8 cellular contexts compared by ENCODE assay signal in the genomic region with DNA sequence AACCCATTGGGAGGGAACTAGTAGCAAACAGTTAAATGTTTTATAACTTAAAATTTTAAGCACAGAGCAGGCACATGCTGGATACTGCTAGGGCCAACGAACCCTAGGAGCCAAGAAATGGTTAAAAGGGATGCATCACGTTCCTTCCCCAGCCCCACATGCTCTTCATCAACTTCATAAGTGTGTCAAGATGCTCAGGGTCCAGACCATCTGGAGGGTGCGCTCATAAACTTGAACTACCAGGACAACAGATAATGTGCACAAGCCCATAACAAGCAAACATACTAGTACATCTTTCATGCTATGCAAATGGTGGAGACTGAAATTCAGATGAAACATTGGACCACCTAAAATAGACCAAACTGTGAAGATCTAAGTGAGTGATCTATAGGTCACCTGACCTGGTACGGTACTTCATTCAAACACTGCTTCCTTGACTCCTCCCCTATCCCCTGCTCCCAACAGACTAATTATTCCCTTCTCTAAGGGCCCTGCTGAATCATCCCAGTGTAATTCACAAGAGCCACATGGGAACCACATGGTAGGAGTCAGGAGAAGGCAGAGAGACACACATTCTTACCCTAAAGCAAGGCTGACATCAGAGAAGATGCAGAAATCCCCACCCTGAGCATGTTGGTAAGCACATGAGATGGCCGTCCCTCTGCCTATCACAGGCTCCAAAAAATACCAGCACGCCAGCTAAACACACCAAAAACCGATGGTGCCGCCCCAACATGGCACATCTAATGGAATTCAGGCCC.
DNase-seq lines count a peak whose midpoint lies in the region; ATAC-seq and TF ChIP-seq lines count a peak whose summit lies in the region.

No MANE protein-coding gene starts in this region.

- peaks cover 48% of the 10 kb centered on the region for H3K9me1 ChIP-seq in IMR-90 (ENCODE audit: insufficient read depth, low read length)

- peak overlapping the region; percentile 4; the same call in 1 of the 2 replicates for H4K5ac ChIP-seq in IMR-90 (ENCODE audit: low read depth, low read length)

- H3K4me2 ChIP-seq in IMR-90 (ENCODE audit: low read depth, low read length) (peak overlapping the region; percentile 49; the same call in 1 of the 2 replicates), mesenchymal stem cell (ENCODE audit: low read length, poor library complexity, severe bottlenecking) (no peak overlapping the region)

- peaks cover 88% of the 10 kb centered on the region for H4K20me1 ChIP-seq in IMR-90 (ENCODE audit: insufficient read depth, low read length)

- peak overlapping the region; percentile 18 for H2AK9ac ChIP-seq in IMR-90 (replicated peaks; ENCODE audit: low read depth, low read length, poor library complexity)

- peak overlapping the region; percentile 46; the same call in 1 of the 2 replicates for H3K23ac ChIP-seq in IMR-90 (ENCODE audit: low read depth, low read length)
- peak overlapping the region in 1 of 2 experiments; percentile 42 for H3K23ac ChIP-seq in mesenchymal stem cell (ENCODE audit: low read length in 2 of 2)

- H3K4me1 ChIP-seq in IMR-90 (ENCODE audit: control insufficient read depth, insufficient read depth, low read length) = peaks cover 50% of the 10 kb centered on the region
- peaks cover 42% of the 10 kb centered on the region for H3K4me1 ChIP-seq in mesenchymal stem cell (ENCODE audit: control insufficient read depth, insufficient read depth, low read depth, low read length)

- peak; percentile 47 for TF ChIP-seq POLR2A in IMR-90 (IDR thresholded peaks at IDR 0.05; ENCODE audit: low read depth, low read length)

- no CpG with 5 or more reads among the region's 8 CpGs for WGBS in IMR-90 (ENCODE audit: extremely low coverage in 2 of 2, insufficient read length in 1 of 2), 2 experiments
- 51% methylated on average over 8 of the region's 8 CpGs for WGBS in mesenchymal stem cell

- H2BK15ac ChIP-seq in IMR-90 (ENCODE audit: low read depth, low read length) (peak overlapping the region; percentile 2; the same call in 2 of the 3 replicates), mesenchymal stem cell (ENCODE audit: low read depth, poor library complexity, severe bottlenecking) (no peak overlapping the region)

- no peak overlapping the region; the same call in 1 of the 2 replicates for H3K4me3 ChIP-seq in AG10803 (ENCODE audit: low read length)
- H3K4me3 ChIP-seq in IMR-90 (ENCODE audit: insufficient read depth, low read depth, low read length) = no peak overlapping the region
- H3K4me3 ChIP-seq in mesenchymal stem cell (ENCODE audit: insufficient read depth in 1 of 2, low read depth in 1 of 2, low read length in 2 of 2) = peak overlapping the region in 1 of 2 experiments; percentile 6

- peak overlapping the region; percentile 83 for H3K4ac ChIP-seq in IMR-90 (ENCODE audit: low read depth, low read length)
- peak overlapping the region in 1 of 2 experiments; percentile 62 for H3K4ac ChIP-seq in mesenchymal stem cell (ENCODE audit: low read depth in 1 of 2, low read length in 2 of 2)

- H2AFZ ChIP-seq in IMR-90 (replicated peaks; ENCODE audit: low read length, poor library complexity) (no peak overlapping the region), mesenchymal stem cell (ENCODE audit: low read depth, low read length) (no peak overlapping the region)

- H4K91ac ChIP-seq in IMR-90 (ENCODE audit: insufficient read depth, low read depth, low read length) = peak overlapping the region; percentile 64; the same call in 1 of the 2 replicates
- H4K91ac ChIP-seq in mesenchymal stem cell (ENCODE audit: low read length) = no peak overlapping the region

- in situ Hi-C loops in IMR-90 (cut with MboI; ENCODE audit: low sequenced_read_pairs) = loop anchor here (25.0 kb wide), 1 partner anchor 466 kb away; no protein-coding TSS in a partner anchor

- no peaks in the 10 kb centered on the region for H3K27me3 ChIP-seq in IMR-90 (ENCODE audit: control insufficient read depth, insufficient read depth, low read length)
- H3K27me3 ChIP-seq in mesenchymal stem cell (ENCODE audit: control insufficient read depth in 1 of 2, insufficient read depth in 1 of 2, low read length in 2 of 2) = no peaks in the 10 kb centered on the region

- no peak overlapping the region for H3K9ac ChIP-seq in IMR-90 (ENCODE audit: low read depth, low read length)
- no peak overlapping the region for H3K9ac ChIP-seq in mesenchymal stem cell (ENCODE audit: low read length)

- CTCF ChIA-PET in IMR-90 (lab: Yijun Ruan, JAX) = interaction anchor here (0.8 to 1.6 kb wide), 2 partner anchors 15 to 128 kb away, joined by 3 read pairs; no protein-coding TSS in a partner anchor

- H3K9me3 ChIP-seq in IMR-90 (ENCODE audit: control insufficient read depth, insufficient read depth, low read length) (no peaks in the 10 kb centered on the region), mesenchymal stem cell (ENCODE audit: control insufficient read depth, low read length) (no peaks in the 10 kb centered on the region)

- intact Hi-C loops in IMR-90 (cut with micrococcal nuclease) = no loop called here

- POLR2A ChIA-PET in IMR-90 (lab: Charles Lee; ENCODE audit: unreplicated experiment) = interaction anchor here (0.6 kb wide), 1 partner anchor 14 kb away, joined by 5 read pairs; no protein-coding TSS in a partner anchor

- DNase-seq in AG10803 (ENCODE audit: low read depth) = peak; percentile 95
- peak; percentile 96 for DNase-seq in IMR-90
- DNase-seq in amniotic stem cell (lab: John Stamatoyannopoulos, UW) = peak; percentile 69
- peak; percentile 96 for DNase-seq in mesenchymal stem cell
- DNase-seq in NCI-H146 (lab: John Stamatoyannopoulos, UW) = no peak
- DNase-seq in medulla oblongata (ENCODE audit: extremely low spot score) = no peak
- no peak for DNase-seq in activated gamma-delta T cell (lab: John Stamatoyannopoulos, UW)

- H3K18ac ChIP-seq in IMR-90 (ENCODE audit: low read depth, low read length) = peak overlapping the region; percentile 49; the same call in 1 of the 2 replicates
- H3K18ac ChIP-seq in mesenchymal stem cell (ENCODE audit: low read depth in 1 of 2, low read length in 2 of 2) = peak overlapping the region; percentile 28 to 90

- no peak overlapping the region for H3K56ac ChIP-seq in IMR-90 (ENCODE audit: extremely low read depth, insufficient read depth, low read length)

- peak overlapping the region; percentile 62 for H3K14ac ChIP-seq in IMR-90 (replicated peaks; ENCODE audit: low read depth, low read length)
- peak overlapping the region in 1 of 2 experiments; percentile 31 for H3K14ac ChIP-seq in mesenchymal stem cell (ENCODE audit: low read length in 2 of 2)

- H4K8ac ChIP-seq in IMR-90 (ENCODE audit: low read depth in 2 of 2, low read length in 2 of 2) (peak overlapping the region in 1 of 2 experiments; percentile 38; a peak in 2 of 4 replicates), mesenchymal stem cell (ENCODE audit: low read length) (no peak overlapping the region)

- peak overlapping the region; percentile 64 for H2BK120ac ChIP-seq in IMR-90 (ENCODE audit: low read depth, low read length)
- no peak overlapping the region for H2BK120ac ChIP-seq in mesenchymal stem cell (ENCODE audit: low read depth, low read length)

- no TSS peak for BruUV-seq in IMR-90 (replicated peaks; lab: Mats Ljungman, UMichigan)

- H3K27ac ChIP-seq in IMR-90 (ENCODE audit: insufficient read depth, low read length) (peak overlapping the region; percentile 62), mesenchymal stem cell (ENCODE audit: low read length, poor library complexity, severe bottlenecking) (peak overlapping the region; percentile 49)

- TF ChIP-seq CTCF in AG10803 (conservative IDR thresholded peaks at IDR 0.05; ENCODE audit: low read length) (no peak), IMR-90 (conservative IDR thresholded peaks at IDR 0.05; ENCODE audit: low read depth, low read length) (no peak)

- H2BK12ac ChIP-seq in mesenchymal stem cell (ENCODE audit: low read length in 2 of 2) = peak overlapping the region; percentile 80 to 81

- H2BK5ac ChIP-seq in IMR-90 (ENCODE audit: low read depth, low read length, poor library complexity, severe bottlenecking) (peak overlapping the region; percentile 85), mesenchymal stem cell (ENCODE audit: low read depth, low read length, poor library complexity, severe bottlenecking) (no peak overlapping the region)

- 0 out of 2 replicates have a peak, but pooled peaks have one; percentile 11 for TF ChIP-seq RAD21 in IMR-90 (IDR thresholded peaks at IDR 0.05; ENCODE audit: low read length)

- H2AK5ac ChIP-seq in IMR-90 (ENCODE audit: low read depth, low read length) (peak overlapping the region; percentile 69), mesenchymal stem cell (ENCODE audit: low read length, severe bottlenecking) (no peak overlapping the region)

- peak overlapping the region; percentile 71 for H2BK20ac ChIP-seq in IMR-90 (ENCODE audit: low read depth, low read length)

- dilution Hi-C loops in IMR-90 (cut with HindIII; ENCODE audit: low sequenced_read_pairs, unreplicated experiment) = no loop called here

- H3K36me3 ChIP-seq in IMR-90 (ENCODE audit: control insufficient read depth, insufficient read depth, low read length) (peaks cover 4% of the 10 kb centered on the region), mesenchymal stem cell (ENCODE audit: control insufficient read depth in 1 of 2, insufficient read depth in 2 of 2, low read depth in 1 of 2, low read length in 2 of 2) (peaks cover 14 to 16% of the 10 kb centered on the region in 2 experiments)

- peak; percentile 30 for ATAC-seq in IMR-90 (ENCODE audit: low read depth)
- no peak for ATAC-seq in GM21447 (IDR thresholded peaks at IDR 0.05; ENCODE audit: unreplicated experiment)

- H3K79me1 ChIP-seq in IMR-90 (ENCODE audit: low read depth in 1 of 2, low read length in 2 of 2) = peaks cover 8 to 87% of the 10 kb centered on the region in 2 experiments; a peak in 3 of 4 replicates
- H3K79me1 ChIP-seq in mesenchymal stem cell (replicated peaks; ENCODE audit: low read length, poor library complexity, severe bottlenecking) = peaks cover 2% of the 10 kb centered on the region

TF ChIP-seq in IMR-90, 13 proteins besides CTCF, POLR2A, EP300 and RAD21:
- TF ChIP-seq MXI1 (IDR thresholded peaks at IDR 0.05; ENCODE audit: borderline replicate concordance, low read depth, low read length) = peak; percentile 97
- no peak for TF ChIP-seq RFX5 (IDR thresholded peaks at IDR 0.05; ENCODE audit: low read depth, low read length)
- peak; percentile 32; the same call in 1 of the 2 replicates for TF ChIP-seq NFE2L2 (IDR thresholded peaks at IDR 0.05; ENCODE audit: low read depth, low read length)
- TF ChIP-seq, protein P1, sequence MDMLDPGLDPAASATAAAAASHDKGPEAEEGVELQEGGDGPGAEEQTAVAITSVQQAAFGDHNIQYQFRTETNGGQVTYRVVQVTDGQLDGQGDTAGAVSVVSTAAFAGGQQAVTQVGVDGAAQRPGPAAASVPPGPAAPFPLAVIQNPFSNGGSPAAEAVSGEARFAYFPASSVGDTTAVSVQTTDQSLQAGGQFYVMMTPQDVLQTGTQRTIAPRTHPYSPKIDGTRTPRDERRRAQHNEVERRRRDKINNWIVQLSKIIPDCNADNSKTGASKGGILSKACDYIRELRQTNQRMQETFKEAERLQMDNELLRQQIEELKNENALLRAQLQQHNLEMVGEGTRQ (IDR thresholded peaks at IDR 0.05; ENCODE audit: low read depth, low read length) = peak; percentile 70

Comparison
In these comparisons a context has a peak if more than half of its experiments do, and no peak if none do; other contexts are left out.
1. DNase-seq: peak in AG10803 (single experiment), IMR-90 (single experiment), amniotic stem cell (single experiment) and mesenchymal stem cell (single experiment); none in NCI-H146 (single experiment), medulla oblongata (single experiment) and activated gamma-delta T cell (single experiment).